ENCODE assay signal across 26 cellular contexts in the genomic region with DNA sequence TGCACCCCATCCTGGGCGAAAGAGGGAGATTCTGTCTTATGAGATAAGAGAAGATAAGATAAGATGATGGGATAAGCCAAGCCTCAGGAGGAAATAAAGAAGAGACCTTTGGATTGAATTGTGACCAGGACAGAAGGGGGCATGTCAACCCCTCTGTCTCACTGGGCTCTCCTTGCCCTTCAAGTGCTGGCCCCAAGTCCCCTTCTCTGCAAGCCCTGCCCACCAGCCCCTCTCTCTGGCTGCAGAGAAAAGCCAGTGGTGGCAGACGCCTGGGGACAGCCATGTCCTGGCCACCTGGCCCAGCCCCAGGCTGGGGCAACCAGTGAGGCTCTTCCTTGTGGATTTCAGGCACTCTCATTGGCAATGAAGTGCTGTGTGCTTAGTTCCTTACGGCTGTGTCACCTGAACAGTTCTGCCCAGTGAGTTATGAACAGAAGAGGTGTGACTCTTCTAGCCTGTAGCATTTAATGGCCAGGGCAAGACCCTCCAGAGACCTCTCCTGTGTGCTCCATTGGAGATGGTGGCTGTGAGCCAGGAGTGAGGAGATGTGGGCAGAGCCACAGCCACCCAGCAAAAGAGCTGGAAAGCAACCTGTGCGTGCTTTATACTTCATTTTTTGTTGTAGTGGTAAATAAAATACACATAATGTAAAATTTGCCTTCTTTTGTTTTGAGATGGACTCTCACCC.
"Had no signal": no experiment of that assay in that cellular context is flagged by ENCODE, and none has a peak within 500 bp of the region (broad histone marks: within the 10 kb centered on the region; RNA-seq: fewer than 3 reads in every experiment).

No MANE protein-coding gene starts in this region.

- H2AFZ ChIP-seq: hepatocyte had no signal

- H3K4me2 ChIP-seq: hepatocyte, smooth muscle cell had no signal

- DNase-seq: activated B cell treated with CpG ODN at 0.5 μM for 24 hours; activated CD4-positive, alpha-beta T cell treated with anti-CD3 and anti-CD28 coated beads for 36 hours; activated CD4-positive, alpha-beta T cell treated with anti-CD3 and anti-CD28 coated beads, Interleukin-2, amount 50 U/mL, for 4 hours; activated CD8-positive, alpha-beta memory T cell treated with anti-CD3 and anti-CD28 coated beads, Interleukin-2, amount 50 U/mL, for 48 hours; activated naive CD4-positive, alpha-beta T cell treated with anti-CD3 and anti-CD28 coated beads, Interleukin-2, amount 10 ng/mL, durations not matched to agents 7 days and 5 days; activated T-cell treated with anti-CD3 and anti-CD28 coated beads, Interleukin-2, amount 50 U/mL, for 48 hours; amygdala; cerebellar nuclear complex; foreskin melanocyte; glutamatergic neuron; kidney glomerular epithelial cell; nephron progenitor cell; occipital lobe; retina; sigmoid colon; stimulated activated CD4-positive, alpha-beta T cell treated with anti-CD3 and anti-CD28 coated beads, Interleukin-15, amount 100 ng/mL, for 24 hours; stomach; transverse colon; uterus had no signal

- ATAC-seq: activated CD4-positive, alpha-beta T cell treated with anti-CD3 and anti-CD28 coated beads for 36 hours; stimulated activated memory B cell treated with anti-CD40 and anti-IgM and Interleukin-4, amounts not matched to agents 10 μg/mL and 1 μg/mL and 100 μg/mL, for 72 hours had no signal

- H3K4me3 ChIP-seq: coronary artery, hepatocyte, sigmoid colon, smooth muscle cell, stomach, suprapubic skin, transverse colon, uterus had no signal

- H3K36me3 ChIP-seq: sigmoid colon, stomach, suprapubic skin, transverse colon, uterus had no signal

- H3K4me1 ChIP-seq: uterus had no signal

- H3K27ac ChIP-seq: coronary artery, hepatocyte, sigmoid colon, stomach, suprapubic skin, uterus had no signal

- H3K9me3 ChIP-seq: sigmoid colon, transverse colon, uterus had no signal

- H3K27me3 ChIP-seq: hepatocyte, sigmoid colon, stomach, suprapubic skin, transverse colon, uterus had no signal

- FAIRE-seq: bronchial epithelial cell, endometrium had no signal

- H3K79me2 ChIP-seq: hepatocyte had no signal
